Comparison of ENCODE assay signal across 28 cellular contexts in genomic region chr19:49701271-49701786, GRCh38. TPM values are rescaled to one million over a fixed set of nuclear protein-coding genes. Genes with fewer than 3 reads are reported as not detected.
DNase-seq lines count a peak whose midpoint lies in the region; ATAC-seq and TF ChIP-seq lines count a peak whose summit lies in the region.
"Had no signal": no experiment of that assay in that cellular context is flagged by ENCODE, and none has a peak within 500 bp of the region (broad histone marks: within the 10 kb centered on the region; RNA-seq: fewer than 3 reads in every experiment).

No MANE protein-coding gene starts in this region.

- no peaks in the 10 kb centered on the region for H3K79me2 ChIP-seq in SK-N-SH (ENCODE audit: insufficient read depth)

- intact Hi-C loops in CD4-positive, alpha-beta memory T cell (cut with micrococcal nuclease) = no loop called here

- WGBS in SK-N-SH (ENCODE audit: low lambda C conversion rate) = 91% methylated on average over 26 of the region's 40 CpGs

- H3K27ac ChIP-seq in SK-N-SH (ENCODE audit: low read depth in 2 of 2, low read length in 1 of 2) (no peak overlapping the region), HEK293 (ENCODE audit: extremely low read depth, low read depth, low read length) (no peak overlapping the region), foreskin keratinocyte (no peak overlapping the region)
- no peak overlapping the region for H3K27ac ChIP-seq in CD4-positive, alpha-beta memory T cell (ENCODE audit: low read depth, low read length)
- H3K27ac ChIP-seq: right lobe of liver, tibial artery had no signal

- no peaks in the 10 kb centered on the region for H3K4me1 Mint-ChIP-seq in stimulated activated memory B cell treated with anti-CD40 and anti-IgM and Interleukin-4, amounts not matched to agents 10 μg/mL and 1 μg/mL and 100 μg/mL, for 72 hours
- no peaks in the 10 kb centered on the region for H3K4me1 Mint-ChIP-seq in CD4-positive, alpha-beta memory T cell
- H3K4me1 Mint-ChIP-seq: nephron had no signal

- H3K27me3 Mint-ChIP-seq in stimulated activated memory B cell treated with anti-CD40 and anti-IgM and Interleukin-4, amounts not matched to agents 10 μg/mL and 1 μg/mL and 100 μg/mL, for 72 hours = peaks cover 19% of the 10 kb centered on the region
- peaks cover 0 to 2% of the 10 kb centered on the region in 2 donors for H3K27me3 Mint-ChIP-seq in CD4-positive, alpha-beta memory T cell
- H3K27me3 Mint-ChIP-seq: stimulated activated naive CD8-positive, alpha-beta T cell treated with anti-CD3 and anti-CD28 coated beads, Interleukin-15, Interleukin-2, amounts not matched to agents 100 ng/mL and 50 ng/mL, for 24 hours had no signal

- H3K27ac Mint-ChIP-seq in stimulated activated memory B cell treated with anti-CD40 and anti-IgM and Interleukin-4, amounts not matched to agents 10 μg/mL and 1 μg/mL and 100 μg/mL, for 72 hours = no peak overlapping the region
- H3K27ac Mint-ChIP-seq in CD4-positive, alpha-beta memory T cell = no peak overlapping the region
- H3K27ac Mint-ChIP-seq: CD8-positive, alpha-beta T cell; nephron; stimulated activated naive CD8-positive, alpha-beta T cell treated with anti-CD3 and anti-CD28 coated beads, Interleukin-15, Interleukin-2, amounts not matched to agents 100 ng/mL and 50 ng/mL, for 24 hours had no signal

- H2AFZ ChIP-seq in SK-N-SH (ENCODE audit: low read depth) = no peak overlapping the region

- H3K9ac ChIP-seq in SK-N-SH = no peak overlapping the region

- H3K4me2 ChIP-seq in SK-N-SH = no peak overlapping the region

- POLR2A ChIA-PET in SK-N-SH (lab: Yijun Ruan, JAX) (no interaction called here), HEK293 (lab: Yijun Ruan, JAX) (no interaction called here)
- POLR2A ChIA-PET in CD4-positive, alpha-beta memory T cell (lab: Charles Lee; ENCODE audit: partially characterized antibody) = no interaction called here

- TF ChIP-seq EP300 in SK-N-SH (IDR thresholded peaks at IDR 0.05; ENCODE audit: borderline replicate concordance in 1 of 2, low read depth in 1 of 2, low read length in 1 of 2) = no peak

- no peak for TF ChIP-seq RAD21 in SK-N-SH (IDR thresholded peaks at IDR 0.05; ENCODE audit: low read length)

- TF ChIP-seq CTCF in SK-N-SH (IDR thresholded peaks at IDR 0.05) (no peak), HEK293 (tag by site-specific recombination; IDR thresholded peaks at IDR 0.05) (no peak), foreskin keratinocyte (conservative IDR thresholded peaks at IDR 0.05) (peak; percentile 2)

- no peaks in the 10 kb centered on the region for H3K36me3 Mint-ChIP-seq in stimulated activated memory B cell treated with anti-CD40 and anti-IgM and Interleukin-4, amounts not matched to agents 10 μg/mL and 1 μg/mL and 100 μg/mL, for 72 hours
- H3K36me3 Mint-ChIP-seq in CD4-positive, alpha-beta memory T cell = no peaks in the 10 kb centered on the region
- H3K36me3 Mint-ChIP-seq: CD8-positive, alpha-beta T cell had no signal

- no peaks in the 10 kb centered on the region for H4K20me1 ChIP-seq in SK-N-SH (ENCODE audit: insufficient read depth)

- H3K4me3 ChIP-seq in SK-N-SH (ENCODE audit: low read depth in 2 of 2, low read length in 1 of 2) = no peak overlapping the region
- H3K4me3 ChIP-seq in HEK293 (ENCODE audit: low read depth, low read length) = no peak overlapping the region
- no peak overlapping the region for H3K4me3 ChIP-seq in CD4-positive, alpha-beta memory T cell (ENCODE audit: low read length in 2 of 2)
- H3K4me3 ChIP-seq: right lobe of liver, tibial artery had no signal

- peaks cover 21 to 25% of the 10 kb centered on the region in 2 experiments for H3K36me3 ChIP-seq in SK-N-SH (replicated peaks in 1 of 2; ENCODE audit: control insufficient read depth in 1 of 2, insufficient read depth in 2 of 2, low read length in 1 of 2)
- H3K36me3 ChIP-seq in HEK293 (ENCODE audit: control insufficient read depth in 2 of 2, insufficient read depth in 1 of 2, low read length in 2 of 2) = no peaks in the 10 kb centered on the region; a peak in 1 of 3 replicates
- no peaks in the 10 kb centered on the region for H3K36me3 ChIP-seq in CD4-positive, alpha-beta memory T cell (ENCODE audit: insufficient read depth, low read length)
- H3K36me3 ChIP-seq: right lobe of liver, tibial artery had no signal

- no peak overlapping the region for H3K4me3 Mint-ChIP-seq in stimulated activated memory B cell treated with anti-CD40 and anti-IgM and Interleukin-4, amounts not matched to agents 10 μg/mL and 1 μg/mL and 100 μg/mL, for 72 hours
- no peak overlapping the region for H3K4me3 Mint-ChIP-seq in CD4-positive, alpha-beta memory T cell
- H3K4me3 Mint-ChIP-seq: CD8-positive, alpha-beta T cell; nephron; stimulated activated naive CD8-positive, alpha-beta T cell treated with anti-CD3 and anti-CD28 coated beads, Interleukin-15, Interleukin-2, amounts not matched to agents 100 ng/mL and 50 ng/mL, for 24 hours had no signal

- no peak for ATAC-seq in SK-N-SH treated with all-trans-retinoic acid at 6 μM for 48 hours
- ATAC-seq in foreskin keratinocyte = no peak
- ATAC-seq in stimulated activated memory B cell treated with anti-CD40 and anti-IgM and Interleukin-4, amounts not matched to agents 10 μg/mL and 1 μg/mL and 100 μg/mL, for 72 hours = peak; percentile 37
- ATAC-seq: CD8-positive, alpha-beta T cell had no signal

- H3K9me2 ChIP-seq in SK-N-SH = no peaks in the 10 kb centered on the region

- H3K9me3 ChIP-seq in SK-N-SH = no peaks in the 10 kb centered on the region
- H3K9me3 ChIP-seq in HEK293 (ENCODE audit: control insufficient read depth, insufficient read depth, low read depth, low read length) = no peaks in the 10 kb centered on the region
- H3K9me3 ChIP-seq in CD4-positive, alpha-beta memory T cell (ENCODE audit: control insufficient read depth in 1 of 2, low read length in 2 of 2) = no peaks in the 10 kb centered on the region
- H3K9me3 ChIP-seq: right lobe of liver, tibial artery had no signal

- DNase-seq in SK-N-SH = peak; percentile 44
- no peak for DNase-seq in foreskin keratinocyte
- DNase-seq in hippocampal formation (lab: John Stamatoyannopoulos, UW) = no peak
- no peak for DNase-seq in CD4-positive, alpha-beta memory T cell
- DNase-seq in NCI-H345 (lab: John Stamatoyannopoulos, UW) = no peak
- DNase-seq: activated gamma-delta T cell treated with Interleukin-2 at 50 U/mL for 16 hours; activated T-cell treated with anti-CD3 and anti-CD28 coated beads for 4 hours; CD8-positive, alpha-beta T cell; effector CD4-positive, alpha-beta T cell; GOT3; head of caudate nucleus; NCI-H1105; NCI-H187 treated with DMSO at 0.1 percent for 48 hours; NCI-H2227 treated with DMSO at 0.1 percent for 48 hours; NCI-H82; OCI-M1; posterior cingulate gyrus; right lobe of liver; stimulated activated CD4-positive, alpha-beta T cell treated with anti-CD3 and anti-CD28 coated beads, Interleukin-12 subunit alpha, Interleukin-12 subunit beta, amount 100 ng/mL, for 4 hours; stimulated activated CD4-positive, alpha-beta T cell treated with anti-CD3 and anti-CD28 coated beads, Interleukin-4, amount 100 ng/mL, for 4 hours; T-helper 2 cell; tibial artery had no signal

- CTCF ChIA-PET in SK-N-SH (lab: Yijun Ruan, JAX) (no interaction called here), HEK293 (lab: Yijun Ruan, JAX) (no interaction called here)
- CTCF ChIA-PET in CD4-positive, alpha-beta memory T cell (lab: Charles Lee; ENCODE audit: partially characterized antibody) = no interaction called here

- no peaks in the 10 kb centered on the region for H3K27me3 ChIP-seq in SK-N-SH (ENCODE audit: insufficient read depth)
- H3K27me3 ChIP-seq in foreskin keratinocyte = peaks cover 6% of the 10 kb centered on the region
- no peaks in the 10 kb centered on the region for H3K27me3 ChIP-seq in CD4-positive, alpha-beta memory T cell (ENCODE audit: insufficient read depth, low read length)
- H3K27me3 ChIP-seq: right lobe of liver had no signal

- no peaks in the 10 kb centered on the region for H3K9me3 Mint-ChIP-seq in stimulated activated memory B cell treated with anti-CD40 and anti-IgM and Interleukin-4, amounts not matched to agents 10 μg/mL and 1 μg/mL and 100 μg/mL, for 72 hours
- H3K9me3 Mint-ChIP-seq in CD4-positive, alpha-beta memory T cell = no peaks in the 10 kb centered on the region
- H3K9me3 Mint-ChIP-seq: CD8-positive, alpha-beta T cell; nephron; stimulated activated naive CD8-positive, alpha-beta T cell treated with anti-CD3 and anti-CD28 coated beads, Interleukin-15, Interleukin-2, amounts not matched to agents 100 ng/mL and 50 ng/mL, for 24 hours had no signal

- H3F3A ChIP-seq in SK-N-SH (replicated peaks; ENCODE audit: insufficient read depth) = no peaks in the 10 kb centered on the region

- H3K4me1 ChIP-seq in SK-N-SH (ENCODE audit: control insufficient read depth in 1 of 2, insufficient read depth in 2 of 2, low read depth in 1 of 2, low read length in 1 of 2) (no peaks in the 10 kb centered on the region), HEK293 (ENCODE audit: control insufficient read depth, insufficient read depth, low read length) (no peaks in the 10 kb centered on the region), foreskin keratinocyte (no peaks in the 10 kb centered on the region)
- no peaks in the 10 kb centered on the region for H3K4me1 ChIP-seq in CD4-positive, alpha-beta memory T cell (ENCODE audit: insufficient read depth, low read length)
- H3K4me1 ChIP-seq: right lobe of liver, tibial artery had no signal

RNA-seq across cellular contexts. Expression of gene CPT1C, which starts 10.4 kb away (rescaled TPM):
- 118 and 139 TPM in 2 replicates for polyA plus RNA-seq in SK-N-SH (2012; rRNA removed)
- polyA plus RNA-seq in SK-N-SH (2012; cell fraction: cytosol; rRNA removed) = 44.5 and 60.4 TPM in 2 replicates
- polyA plus RNA-seq in SK-N-SH (2012; cell fraction: nucleus; rRNA removed) = 666 and 747 TPM in 2 replicates
- total RNA-seq in foreskin keratinocyte = 3.6 and 5.2 TPM in 2 replicates
- polyA plus RNA-seq in foreskin keratinocyte = 2.7 and 5.9 TPM in 2 replicates
- 1 to 10 TPM in 1 of 2 experiments, under 1 TPM in 1; 0.64 to 1.5 TPM for total RNA-seq in CD4-positive, alpha-beta memory T cell
- under 1 TPM; 0.24 to 0.57 TPM for polyA plus RNA-seq in CD4-positive, alpha-beta memory T cell
- total RNA-seq: MCF 10A had no signal

RNA-seq across cellular contexts. Expression of gene ADM5, which starts 11.9 kb away (rescaled TPM):
- polyA plus RNA-seq in SK-N-SH (2012; rRNA removed) = 1.3 TPM in 2 replicates
- 0.20 and 0.23 TPM in 2 replicates for polyA plus RNA-seq in SK-N-SH (2012; cell fraction: cytosol; rRNA removed)
- polyA plus RNA-seq in SK-N-SH (2012; cell fraction: nucleus; rRNA removed) = 8.2 and 9.3 TPM in 2 replicates
- total RNA-seq in foreskin keratinocyte = 1.2 and 1.6 TPM in 2 replicates
- 1.7 and 1.8 TPM in 2 replicates for polyA plus RNA-seq in foreskin keratinocyte
- total RNA-seq in CD4-positive, alpha-beta memory T cell = 1 to 10 TPM; 4.0 to 4.4 TPM
- under 1 TPM in 1 of 2 donors, not detected in 1; 0.24 TPM for polyA plus RNA-seq in CD4-positive, alpha-beta memory T cell

RNA-seq across cellular contexts. Expression of gene PRMT1, which starts 24.3 kb away (rescaled TPM):
- polyA plus RNA-seq in SK-N-SH (2012; rRNA removed) = 774 and 789 TPM in 2 replicates
- 388 and 605 TPM in 2 replicates for polyA plus RNA-seq in SK-N-SH (2012; cell fraction: cytosol; rRNA removed)
- polyA plus RNA-seq in SK-N-SH (2012; cell fraction: nucleus; rRNA removed) = 501 and 596 TPM in 2 replicates
- total RNA-seq in foreskin keratinocyte = 307 and 373 TPM in 2 replicates
- polyA plus RNA-seq in foreskin keratinocyte = 402 and 466 TPM in 2 replicates
- 10 to 100 TPM; 76.6 to 92.9 TPM for total RNA-seq in CD4-positive, alpha-beta memory T cell
- polyA plus RNA-seq in CD4-positive, alpha-beta memory T cell = 100 to 1,000 TPM; 140 to 213 TPM

RNA-seq across cellular contexts. Expression of gene BCL2L12, which starts 35.6 kb away (rescaled TPM):
- 20.3 and 27.9 TPM in 2 replicates for polyA plus RNA-seq in SK-N-SH (2012; rRNA removed)
- polyA plus RNA-seq in SK-N-SH (2012; cell fraction: cytosol; rRNA removed) = 11.9 and 15.4 TPM in 2 replicates
- polyA plus RNA-seq in SK-N-SH (2012; cell fraction: nucleus; rRNA removed) = 18.2 and 30.0 TPM in 2 replicates
- total RNA-seq in foreskin keratinocyte = 23.7 and 33.0 TPM in 2 replicates
- 77.5 and 83.0 TPM in 2 replicates for polyA plus RNA-seq in foreskin keratinocyte
- total RNA-seq in CD4-positive, alpha-beta memory T cell = 10 to 100 TPM; 21.9 to 22.1 TPM
- 10 to 100 TPM; 16.3 to 17.2 TPM for polyA plus RNA-seq in CD4-positive, alpha-beta memory T cell

RNA-seq across cellular contexts. Expression of gene IRF3, which starts 35.7 kb away (rescaled TPM):
- polyA plus RNA-seq in SK-N-SH (2012; rRNA removed) = 85.9 and 112 TPM in 2 replicates
- 37.9 and 61.4 TPM in 2 replicates for polyA plus RNA-seq in SK-N-SH (2012; cell fraction: cytosol; rRNA removed)
- 301 and 750 TPM in 2 replicates for polyA plus RNA-seq in SK-N-SH (2012; cell fraction: nucleus; rRNA removed)
- 115 and 118 TPM in 2 replicates for total RNA-seq in foreskin keratinocyte
- 117 and 124 TPM in 2 replicates for polyA plus RNA-seq in foreskin keratinocyte
- total RNA-seq in CD4-positive, alpha-beta memory T cell = 100 to 1,000 TPM; 366 to 386 TPM
- polyA plus RNA-seq in CD4-positive, alpha-beta memory T cell = 10 to 100 TPM; 64.1 to 72.8 TPM
